ENCODE assay signal across 11 cellular contexts in genomic region chr11:47257178-47257517, GRCh38. TPM values are rescaled to one million over a fixed set of nuclear protein-coding genes. Genes with fewer than 3 reads are reported as not detected.
DNase-seq lines count a peak whose midpoint lies in the region; ATAC-seq and TF ChIP-seq lines count a peak whose summit lies in the region.
"Had no signal": no experiment of that assay in that cellular context is flagged by ENCODE, and none has a peak within 500 bp of the region (broad histone marks: within the 10 kb centered on the region; RNA-seq: fewer than 3 reads in every experiment).

No MANE protein-coding gene starts in this region.

- CTCF ChIA-PET in WTC11 (lab: Charles Lee) = interaction anchor here (0.8 to 6.0 kb wide), 21 partner anchors 8 to 309 kb away, joined by 3 to 120 read pairs (median 6); partner anchors contain the start of genes ACP2, ARFGAP2, DDB2 and MADD

- H3K27ac Mint-ChIP-seq in WTC11 (peak overlapping the region; percentile 81), progenitor cell of endocrine pancreas (peak overlapping the region; percentile 91)
- no peak overlapping the region for H3K27ac Mint-ChIP-seq in stimulated activated naive B cell treated with anti-CD40 and anti-IgM and Interleukin-4, amounts not matched to agents 10 μg/mL and 1 μg/mL and 100 μg/mL, for 72 hours

- no peak overlapping the region for H3K4me2 ChIP-seq in BLaER1

- 0 out of 2 replicates have a peak overlapping the region, but pooled peaks have one; percentile 60 for H3K27ac ChIP-seq in BLaER1
- H3K27ac ChIP-seq in right cardiac atrium (ENCODE audit: low read length) = peak overlapping the region; percentile 66

- H3K27me3 ChIP-seq in BLaER1 (no peaks in the 10 kb centered on the region), right cardiac atrium (ENCODE audit: control insufficient read depth, insufficient read depth) (no peaks in the 10 kb centered on the region)

- H3K9me3 ChIP-seq in BLaER1 (no peaks in the 10 kb centered on the region), right cardiac atrium (ENCODE audit: control insufficient read depth, low read length) (no peaks in the 10 kb centered on the region)

- H3K4me1 ChIP-seq in BLaER1 (peaks cover 37% of the 10 kb centered on the region), right cardiac atrium (ENCODE audit: control insufficient read depth, insufficient read depth, low read length) (peaks cover 20% of the 10 kb centered on the region)

- 0 out of 2 replicates have a peak overlapping the region, but pooled peaks have one; percentile 48 for H3K9ac ChIP-seq in BLaER1

- intact Hi-C loops in right cardiac atrium (cut with DNase I) = loop anchor here in 3 of 4 donors (5.0 to 10.0 kb wide), 3 partner anchors 75 to 100 kb away; partner anchors contain the start of gene MYBPC3 (in 1 of the 3)

- 46% methylated on average over 2 of the region's 2 CpGs for whole genome bisulfite sequencing in right cardiac atrium

- no peaks in the 10 kb centered on the region for H4K20me1 ChIP-seq in BLaER1

- H3K4me3 ChIP-seq in BLaER1 (no peak overlapping the region), right cardiac atrium (ENCODE audit: low read length) (no peak overlapping the region)

- H3K9me3 Mint-ChIP-seq in WTC11 (no peaks in the 10 kb centered on the region), progenitor cell of endocrine pancreas (ENCODE audit: low read depth) (no peaks in the 10 kb centered on the region)
- no peaks in the 10 kb centered on the region for H3K9me3 Mint-ChIP-seq in stimulated activated naive B cell treated with anti-CD40 and anti-IgM and Interleukin-4, amounts not matched to agents 10 μg/mL and 1 μg/mL and 100 μg/mL, for 72 hours

- no peak for DNase-seq in WTC11 (ENCODE audit: low spot score)
- no peak for DNase-seq in right cardiac atrium
- DNase-seq in progenitor cell of endocrine pancreas (ENCODE audit: low spot score, unreplicated experiment) = no peak
- no peak for DNase-seq in NCI-H524 (lab: John Stamatoyannopoulos, UW)
- no peak for DNase-seq in erythroblast (lab: John Stamatoyannopoulos, UW)
- DNase-seq in stimulated activated naive B cell treated with anti-CD40 and anti-IgM and Interleukin-4, amounts not matched to agents 10 μg/mL and 1 μg/mL and 100 μg/mL, for 72 hours = no peak
- DNase-seq: central memory CD4-positive, alpha-beta T cell; NCI-H1417 treated with DMSO at 0.1 percent for 48 hours; stimulated activated CD4-positive, alpha-beta T cell treated with anti-CD3 and anti-CD28 coated beads, Interleukin-2, amount 100 ng/mL, for 24 hours had no signal

- H3K36me3 Mint-ChIP-seq in WTC11 (no peaks in the 10 kb centered on the region), progenitor cell of endocrine pancreas (ENCODE audit: insufficient read depth) (no peaks in the 10 kb centered on the region)
- H3K36me3 Mint-ChIP-seq in stimulated activated naive B cell treated with anti-CD40 and anti-IgM and Interleukin-4, amounts not matched to agents 10 μg/mL and 1 μg/mL and 100 μg/mL, for 72 hours = peaks cover 0 to 3% of the 10 kb centered on the region in 2 donors

- TF ChIP-seq POLR2A in erythroblast (IDR thresholded peaks at IDR 0.05; ENCODE audit: low read length) = no peak

- POLR2A ChIA-PET in WTC11 (lab: Charles Lee) = interaction anchor here (0.6 to 3.6 kb wide), 8 partner anchors 9 to 895 kb away, joined by 3 to 44 read pairs (median 7); partner anchors contain the start of genes ACP2, DDB2 and PACSIN3

- no peak for ATAC-seq in WTC11
- ATAC-seq in right cardiac atrium = no peak
- no peak for ATAC-seq in stimulated activated naive B cell treated with anti-CD40 and anti-IgM and Interleukin-4, amounts not matched to agents 10 μg/mL and 1 μg/mL and 100 μg/mL, for 72 hours (replicated peaks)
- no peak for ATAC-seq in HG03571 (IDR thresholded peaks at IDR 0.05; ENCODE audit: unreplicated experiment)

- no peak for TF ChIP-seq CTCF in WTC11 (IDR thresholded peaks at IDR 0.05)
- no peak for TF ChIP-seq CTCF in progenitor cell of endocrine pancreas (IDR thresholded peaks at IDR 0.05; ENCODE audit: unreplicated experiment)

- H3K4me1 Mint-ChIP-seq in WTC11 = peaks cover 24% of the 10 kb centered on the region
- peaks cover 16% of the 10 kb centered on the region for H3K4me1 Mint-ChIP-seq in progenitor cell of endocrine pancreas (ENCODE audit: low read depth)
- H3K4me1 Mint-ChIP-seq in stimulated activated naive B cell treated with anti-CD40 and anti-IgM and Interleukin-4, amounts not matched to agents 10 μg/mL and 1 μg/mL and 100 μg/mL, for 72 hours = peaks cover 13 to 19% of the 10 kb centered on the region in 2 donors

- no peaks in the 10 kb centered on the region for H3K36me3 ChIP-seq in BLaER1

- H3K27me3 Mint-ChIP-seq in WTC11 (ENCODE audit: low read depth) = no peaks in the 10 kb centered on the region
- no peaks in the 10 kb centered on the region for H3K27me3 Mint-ChIP-seq in progenitor cell of endocrine pancreas
- peaks cover 0 to 6% of the 10 kb centered on the region in 2 donors for H3K27me3 Mint-ChIP-seq in stimulated activated naive B cell treated with anti-CD40 and anti-IgM and Interleukin-4, amounts not matched to agents 10 μg/mL and 1 μg/mL and 100 μg/mL, for 72 hours

- H3K4me3 Mint-ChIP-seq in WTC11 (peak overlapping the region; percentile 62), progenitor cell of endocrine pancreas (ENCODE audit: low read depth) (peak overlapping the region; percentile 55)
- no peak overlapping the region for H3K4me3 Mint-ChIP-seq in stimulated activated naive B cell treated with anti-CD40 and anti-IgM and Interleukin-4, amounts not matched to agents 10 μg/mL and 1 μg/mL and 100 μg/mL, for 72 hours

TF ChIP-seq in WTC11, 78 proteins besides CTCF, POLR2A, EP300 and RAD21 (continues in another document):
- TF ChIP-seq CREM (CRISPR knock-in tag; IDR thresholded peaks at IDR 0.05) (no peak), ERG (CRISPR knock-in tag; IDR thresholded peaks at IDR 0.05) (no peak), HMGXB4 (CRISPR knock-in tag; IDR thresholded peaks at IDR 0.05) (no peak)

RNA-seq across cellular contexts. Expression of gene NR1H3, which starts 0.6 kb away (rescaled TPM):
- total RNA-seq in WTC11 (2021) = 26.3 to 31.1 TPM (median 29.9 TPM) in 3 replicates
- 10 to 100 TPM; 22.9 to 42.2 (median 34.2) TPM for total RNA-seq in right cardiac atrium
- 29.5 TPM for polyA plus RNA-seq in right cardiac atrium
- 25.8 and 26.7 TPM in 2 replicates for total RNA-seq in progenitor cell of endocrine pancreas

RNA-seq across cellular contexts. Expression of gene ACP2, which starts 8.5 kb away (rescaled TPM):
- total RNA-seq in WTC11 (2021) = 18.7 to 19.6 TPM (median 19.2 TPM) in 3 replicates
- 10 to 100 TPM; 21.7 to 25.9 (median 25.5) TPM for total RNA-seq in right cardiac atrium
- polyA plus RNA-seq in right cardiac atrium = 24.7 TPM
- total RNA-seq in progenitor cell of endocrine pancreas = 58.1 and 60.2 TPM in 2 replicates

RNA-seq across cellular contexts. Expression of gene MADD, which starts 12.8 kb away (rescaled TPM):
- total RNA-seq in WTC11 (2021) (39.4 to 47.5 TPM (median 40.6 TPM) in 3 replicates), right cardiac atrium (10 to 100 TPM; 42.2 to 73.7 (median 54.7) TPM), progenitor cell of endocrine pancreas (63.8 and 66.5 TPM in 2 replicates)
- polyA plus RNA-seq in right cardiac atrium = 27.9 TPM

RNA-seq across cellular contexts. Expression of gene DDB2, which starts 42.4 kb away (rescaled TPM):
- 124 to 144 TPM (median 124 TPM) in 3 replicates for total RNA-seq in WTC11 (2021)
- 10 to 100 TPM in 3 of 4 donors, 1 to 10 TPM in 1; 9.2 to 12.4 (median 11.8) TPM for total RNA-seq in right cardiac atrium
- polyA plus RNA-seq in right cardiac atrium = 10.5 TPM
- total RNA-seq in progenitor cell of endocrine pancreas = 31.4 and 32.0 TPM in 2 replicates

Comparison
In these comparisons a context has a peak if more than half of its experiments do, and no peak if none do; other contexts are left out.
1. H3K4me3 Mint-ChIP-seq: peak in WTC11 (single experiment) and progenitor cell of endocrine pancreas (single experiment); none in stimulated activated naive B cell treated with anti-CD40 and anti-IgM and Interleukin-4, amounts not matched to agents 10 μg/mL and 1 μg/mL and 100 μg/mL, for 72 hours (0 of 2).